Comparison of ENCODE assay signal across 8 cellular contexts in genomic region chr16:4263504-4264436, GRCh38. TPM values are rescaled to one million over a fixed set of nuclear protein-coding genes. Genes with fewer than 3 reads are reported as not detected.
DNase-seq lines count a peak whose midpoint lies in the region; ATAC-seq and TF ChIP-seq lines count a peak whose summit lies in the region.

No MANE protein-coding gene starts in this region.

- ATAC-seq in gastrocnemius medialis: peak; percentile 56 to 67
- ATAC-seq in HG03442 (IDR thresholded peaks at IDR 0.05; ENCODE audit: unreplicated experiment): no peak

- H3K27ac ChIP-seq in gastrocnemius medialis: no peak overlapping the region

- H3K9me3 ChIP-seq in gastrocnemius medialis: no peaks in the 10 kb centered on the region

- DNase-seq in GM03348 (ENCODE audit: low spot score) (peak; percentile 97), SK-N-DZ (ENCODE audit: low spot score) (peak; percentile 88), foreskin fibroblast (peak; percentile 98 to 99), gastrocnemius medialis (peak in 1 of 2 donors; percentile 56), NCI-H187 treated with DMSO at 0.1 percent for 48 hours (lab: John Stamatoyannopoulos, UW) (no peak), NCI-H1105 (lab: John Stamatoyannopoulos, UW) (no peak)
- DNase-seq in stimulated activated naive CD4-positive, alpha-beta T cell treated with Interleukin-2 at 50 U/mL for 16 hours (lab: John Stamatoyannopoulos, UW): no peak

- H3K4me3 ChIP-seq in foreskin fibroblast (ENCODE audit: low read depth in 1 of 2, low read length in 2 of 2): peak overlapping the region; percentile 28 to 55
- no peak overlapping the region for H3K4me3 ChIP-seq in gastrocnemius medialis

- no peaks in the 10 kb centered on the region for H3K27me3 ChIP-seq in gastrocnemius medialis

- in situ Hi-C loops in gastrocnemius medialis (cut with MboI; ENCODE audit: low sequenced_read_pairs in 4 of 4): loop anchor here in 1 of 4 donors (25.0 kb wide), 1 partner anchor 151 kb away; the partner anchor contains the start of gene ADCY9

- peaks cover 0 to 16% of the 10 kb centered on the region in 2 donors for H3K36me3 ChIP-seq in gastrocnemius medialis

- peak; percentile 9 for TF ChIP-seq CTCF in foreskin fibroblast (IDR thresholded peaks at IDR 0.05; ENCODE audit: low read depth, low read length)
- TF ChIP-seq CTCF in gastrocnemius medialis (IDR thresholded peaks at IDR 0.05 in 4 of 5, conservative IDR thresholded peaks at IDR 0.05 in 1 of 5): no peak

- H3K4me1 ChIP-seq in gastrocnemius medialis: peaks cover 0 to 15% of the 10 kb centered on the region in 2 donors

- no peak for TF ChIP-seq POLR2A in gastrocnemius medialis (IDR thresholded peaks at IDR 0.05)

- intact Hi-C loops in gastrocnemius medialis (cut with DNase I; ENCODE audit: low total_unique reads): no loop called here

RNA-seq across cellular contexts. Expression of gene TFAP4, which starts 9.1 kb away (rescaled TPM):
- polyA plus RNA-seq in SK-N-DZ (2014; cell fraction: cytosol; rRNA removed): 26.4 and 28.4 TPM in 2 replicates
- polyA plus RNA-seq in SK-N-DZ (2014; cell fraction: nucleus; rRNA removed): 29.5 and 31.0 TPM in 2 replicates
- 1 to 10 TPM; 3.2 to 5.0 (median 4.1) TPM for total RNA-seq in gastrocnemius medialis

RNA-seq across cellular contexts. Expression of gene SRL, which starts 21.9 kb away (rescaled TPM):
- 0.08 and 0.31 TPM in 2 replicates for polyA plus RNA-seq in SK-N-DZ (2014; cell fraction: cytosol; rRNA removed)
- 0.05 TPM in 1 of 2 replicates, not detected in the other for polyA plus RNA-seq in SK-N-DZ (2014; cell fraction: nucleus; rRNA removed)
- 100 to 1,000 TPM; 184 to 519 (median 364) TPM for total RNA-seq in gastrocnemius medialis

RNA-seq across cellular contexts. Expression of gene GLIS2, which starts 52.1 kb away (rescaled TPM):
- polyA plus RNA-seq in SK-N-DZ (2014; cell fraction: cytosol; rRNA removed): 4.4 and 4.5 TPM in 2 replicates
- 2.7 and 7.0 TPM in 2 replicates for polyA plus RNA-seq in SK-N-DZ (2014; cell fraction: nucleus; rRNA removed)
- total RNA-seq in gastrocnemius medialis: under 1 TPM in 3 of 4 donors, not detected in 1; 0.81 to 0.95 (median 0.95) TPM

Comparison
In these comparisons a context has a peak if more than half of its experiments do, and no peak if none do; other contexts are left out.
1. DNase-seq: peak in GM03348 (single experiment), SK-N-DZ (single experiment) and foreskin fibroblast (2 of 2); none in NCI-H187 treated with DMSO at 0.1 percent for 48 hours (single experiment), NCI-H1105 (single experiment) and stimulated activated naive CD4-positive, alpha-beta T cell treated with Interleukin-2 at 50 U/mL for 16 hours (single experiment).
2. H3K4me3 ChIP-seq: peak in foreskin fibroblast (2 of 2); none in gastrocnemius medialis (0 of 4).